In the genomic region with DNA sequence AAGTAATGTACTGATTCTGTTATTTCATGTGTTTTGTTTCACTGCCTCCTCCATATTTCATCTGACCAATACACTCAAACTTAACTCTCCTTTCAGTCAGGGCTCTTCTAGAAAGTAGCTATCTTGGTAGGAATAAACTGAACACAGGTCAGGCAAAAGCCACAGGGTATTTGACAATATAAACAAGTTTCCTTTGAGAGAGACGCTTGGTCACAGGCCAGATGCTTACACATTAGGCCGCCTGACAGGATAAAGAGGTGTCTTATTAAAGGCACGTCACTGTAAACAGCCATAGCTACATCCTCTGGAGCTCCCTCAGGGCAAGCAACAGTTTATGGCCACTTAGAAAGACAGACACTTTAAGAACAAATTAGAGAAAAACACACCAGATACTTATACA, we compare ENCODE assay signal across 18 cellular contexts.
DNase-seq lines count a peak whose midpoint lies in the region.
"Had no signal": no experiment of that assay in that cellular context is flagged by ENCODE, and none has a peak within 500 bp of the region (broad histone marks: within the 10 kb centered on the region; RNA-seq: fewer than 3 reads in every experiment).

No MANE protein-coding gene starts in this region.

- no peak overlapping the region for H3K27ac Mint-ChIP-seq in activated naive CD4-positive, alpha-beta T cell treated with anti-CD3 and anti-CD28 coated beads for 36 hours
- H3K27ac Mint-ChIP-seq: T-cell had no signal

- H3K9me3 ChIP-seq in mesodermal cell (ENCODE audit: control insufficient read depth, low read length), result no peaks in the 10 kb centered on the region

- H3K4me1 ChIP-seq in mesodermal cell (ENCODE audit: control insufficient read depth, insufficient read depth, low read length, poor library complexity, severe bottlenecking), result peaks cover 4% of the 10 kb centered on the region

- peaks cover 2% of the 10 kb centered on the region for H3K9me3 Mint-ChIP-seq in activated naive CD4-positive, alpha-beta T cell treated with anti-CD3 and anti-CD28 coated beads for 36 hours

- H3K27me3 Mint-ChIP-seq in activated naive CD4-positive, alpha-beta T cell treated with anti-CD3 and anti-CD28 coated beads for 36 hours (ENCODE audit: low read depth), result no peaks in the 10 kb centered on the region
- H3K27me3 Mint-ChIP-seq: T-cell had no signal

- H3K4me1 Mint-ChIP-seq in activated naive CD4-positive, alpha-beta T cell treated with anti-CD3 and anti-CD28 coated beads for 36 hours (ENCODE audit: low read depth), result no peaks in the 10 kb centered on the region
- H3K4me1 Mint-ChIP-seq: T-cell had no signal

- peak overlapping the region; percentile 62 for H3K27ac ChIP-seq in mesodermal cell (ENCODE audit: low read depth, low read length, severe bottlenecking)
- H3K27ac ChIP-seq: 22Rv1, SK-N-MC had no signal

- CTCF ChIA-PET in activated naive CD4-positive, alpha-beta T cell treated with anti-CD3 and anti-CD28 coated beads for 36 hours (lab: Charles Lee), result no interaction called here

- H3K4me3 Mint-ChIP-seq in activated naive CD4-positive, alpha-beta T cell treated with anti-CD3 and anti-CD28 coated beads for 36 hours, result no peak overlapping the region
- H3K4me3 Mint-ChIP-seq: T-cell had no signal

- intact Hi-C loops in activated naive CD4-positive, alpha-beta T cell treated with anti-CD3 and anti-CD28 coated beads for 36 hours (cut with micrococcal nuclease), result no loop called here

- WGBS in mesodermal cell (ENCODE audit: insufficient coverage in 2 of 2), 2 experiments, result 76 to 95% methylated on average over 2 to 3 of the region's 3 CpGs

- no peaks in the 10 kb centered on the region for H3K36me3 ChIP-seq in mesodermal cell (ENCODE audit: control insufficient read depth, insufficient read depth, low read length)

- no peaks in the 10 kb centered on the region for H3K36me3 Mint-ChIP-seq in activated naive CD4-positive, alpha-beta T cell treated with anti-CD3 and anti-CD28 coated beads for 36 hours (ENCODE audit: low read depth)
- H3K36me3 Mint-ChIP-seq: T-cell had no signal

- H3K4me3 ChIP-seq in mesodermal cell (ENCODE audit: extremely low read depth, insufficient read depth, low read length, poor library complexity, severe bottlenecking), result no peak overlapping the region
- H3K4me3 ChIP-seq: SK-N-MC had no signal

- DNase-seq in NCI-H748 (lab: John Stamatoyannopoulos, UW; ENCODE audit: unreplicated experiment) (peak; percentile 26), NCI-H748 treated with DMSO at 0.1 percent for 48 hours (lab: John Stamatoyannopoulos, UW) (no peak), amniotic epithelial cell (ENCODE audit: low read depth) (peak; percentile 15), RKO (ENCODE audit: low spot score) (no peak), NCI-H345 treated with DMSO at 0.1 percent for 48 hours (lab: John Stamatoyannopoulos, UW; ENCODE audit: unreplicated experiment) (no peak)
- no peak for DNase-seq in activated CD4-positive, alpha-beta T cell treated with anti-CD3 and anti-CD28 coated beads, Interleukin-2, amount 50 U/mL, for 4 hours
- no peak for DNase-seq in activated naive CD4-positive, alpha-beta T cell treated with anti-CD3 and anti-CD28 coated beads for 36 hours
- DNase-seq: C1 segment of cervical spinal cord, DMS 273 treated with DMSO at 0.1 percent for 48 hours, HCEC 1CT, KBM-7, NCI-H1417 treated with DMSO at 0.1 percent for 48 hours, NCI-H2029, NCI-H510A, T-cell had no signal

Comparison
In these comparisons a context has a peak if more than half of its experiments do, and no peak if none do; other contexts are left out.
1. DNase-seq: peak in NCI-H748 (single experiment) and amniotic epithelial cell (single experiment); none in NCI-H748 treated with DMSO at 0.1 percent for 48 hours (single experiment), activated CD4-positive, alpha-beta T cell treated with anti-CD3 and anti-CD28 coated beads, Interleukin-2, amount 50 U/mL, for 4 hours (0 of 2), RKO (single experiment), NCI-H345 treated with DMSO at 0.1 percent for 48 hours (single experiment) and activated naive CD4-positive, alpha-beta T cell treated with anti-CD3 and anti-CD28 coated beads for 36 hours (single experiment).